In the genomic region with DNA sequence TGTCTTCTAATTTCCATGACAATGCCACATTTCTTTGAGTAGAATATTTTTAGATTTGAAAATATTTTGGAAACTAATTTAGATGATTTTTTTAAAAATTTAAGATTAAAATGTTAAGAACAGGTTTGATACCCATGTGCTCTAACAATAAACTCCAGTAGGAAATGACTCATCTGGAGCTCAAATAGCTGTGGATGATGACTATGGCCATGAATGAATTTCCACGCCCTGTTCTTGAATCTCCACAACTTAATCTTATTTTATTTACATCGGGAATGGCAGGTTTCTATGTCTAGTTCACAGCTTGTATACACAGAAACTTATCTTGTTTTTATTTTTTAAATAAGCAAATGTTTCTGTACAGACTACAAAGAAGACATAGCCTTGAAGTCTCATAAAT, we compare ENCODE assay signal across 18 cellular contexts.
DNase-seq lines count a peak whose midpoint lies in the region; TF ChIP-seq lines count a peak whose summit lies in the region.
"Had no signal": no experiment of that assay in that cellular context is flagged by ENCODE, and none has a peak within 500 bp of the region (broad histone marks: within the 10 kb centered on the region; RNA-seq: fewer than 3 reads in every experiment).

No MANE protein-coding gene starts in this region.

- H3K9me3 ChIP-seq in Peyer's patch, result no peaks in the 10 kb centered on the region
- H3K9me3 ChIP-seq: esophagus squamous epithelium had no signal

- TF ChIP-seq CTCF in brain microvascular endothelial cell (IDR thresholded peaks at IDR 0.05; ENCODE audit: low read depth, low read length, missing control alignments) (no peak), Peyer's patch (IDR thresholded peaks at IDR 0.05) (no peak)

- H3K27me3 ChIP-seq in brain microvascular endothelial cell (replicated peaks) (no peaks in the 10 kb centered on the region), Peyer's patch (no peaks in the 10 kb centered on the region)
- H3K27me3 ChIP-seq: BLaER1, esophagus squamous epithelium, pancreas had no signal

- in situ Hi-C loops in brain microvascular endothelial cell (cut with HindIII; ENCODE audit: low pct_ligation_motif_present, low sequenced_read_pairs), result no loop called here

- H3K4me3 ChIP-seq in brain microvascular endothelial cell (ENCODE audit: low read depth, low read length) (no peak overlapping the region), Peyer's patch (no peak overlapping the region)
- H3K4me3 ChIP-seq: BLaER1, coronary artery, esophagus squamous epithelium, pancreas had no signal

- H3K27ac ChIP-seq in brain microvascular endothelial cell, result no peak overlapping the region
- no peak overlapping the region for H3K27ac ChIP-seq in Peyer's patch
- H3K27ac ChIP-seq: BLaER1, coronary artery, esophagus squamous epithelium, pancreas had no signal

- H3K4me1 ChIP-seq in Peyer's patch, result no peaks in the 10 kb centered on the region
- H3K4me1 ChIP-seq: BLaER1, esophagus squamous epithelium, pancreas had no signal

- TF ChIP-seq POLR2A in Peyer's patch (IDR thresholded peaks at IDR 0.05), result no peak

- DNase-seq in AG20443 (ENCODE audit: low spot score) (peak; percentile 18), HT-29 (ENCODE audit: low spot score) (peak; percentile 16), brain microvascular endothelial cell (peak; percentile 64), hepatic stellate cell (ENCODE audit: low spot score) (peak; percentile 48), globus pallidus (ENCODE audit: low spot score) (no peak), NCI-H1092 treated with DMSO at 0.1 percent for 48 hours (lab: John Stamatoyannopoulos, UW) (no peak), Peyer's patch (no peak), D341Med (ENCODE audit: low spot score) (no peak)
- DNase-seq: activated CD4-positive, CD25-positive, alpha-beta regulatory T cell treated with anti-CD3 and anti-CD28 coated beads, Interleukin-2, amount 50 U/mL, for 72 hours; activated CD8-positive, alpha-beta memory T cell treated with anti-CD3 and anti-CD28 coated beads, Interleukin-2, amount 50 U/mL, for 4 hours; DND-41; esophagus squamous epithelium; immature natural killer cell; NCI-H2081 treated with DMSO at 0.1 percent for 48 hours; NCI-H69; pancreas had no signal

- H3K36me3 ChIP-seq in brain microvascular endothelial cell (replicated peaks) (no peaks in the 10 kb centered on the region), Peyer's patch (no peaks in the 10 kb centered on the region)
- H3K36me3 ChIP-seq: BLaER1, esophagus squamous epithelium, pancreas had no signal

Comparison
In these comparisons a context has a peak if more than half of its experiments do, and no peak if none do; other contexts are left out.
1. DNase-seq: peak in AG20443 (single experiment), HT-29 (single experiment), brain microvascular endothelial cell (single experiment) and hepatic stellate cell (single experiment); none in globus pallidus (single experiment), NCI-H1092 treated with DMSO at 0.1 percent for 48 hours (single experiment), Peyer's patch (0 of 3) and D341Med (single experiment).